In genomic region chr3:41033956-41034519, GRCh38 we compare ENCODE assay signal across 20 cellular contexts.
"Had no signal": no experiment of that assay in that cellular context is flagged by ENCODE, and none has a peak within 500 bp of the region (broad histone marks: within the 10 kb centered on the region; RNA-seq: fewer than 3 reads in every experiment).

No MANE protein-coding gene starts in this region.

- H3K4me2 ChIP-seq: smooth muscle cell had no signal

- H3K4me1 ChIP-seq: colonic mucosa, gastrocnemius medialis had no signal

- DNase-seq: activated CD4-positive, alpha-beta T cell treated with anti-CD3 and anti-CD28 coated beads, Interleukin-2, amount 50 U/mL, for 1 hour; activated CD4-positive, CD25-positive, alpha-beta regulatory T cell treated with anti-CD3 and anti-CD28 coated beads, Interleukin-2, amount 50 U/mL, for 72 hours; activated CD8-positive, alpha-beta memory T cell treated with anti-CD3 and anti-CD28 coated beads, Interleukin-2, amount 50 U/mL, for 4 hours; activated effector memory CD4-positive, alpha-beta T cell treated with anti-CD3 and anti-CD28 coated beads, Interleukin-2, amount 50 U/mL, for 16 hours; activated naive CD4-positive, alpha-beta T cell treated with anti-CD3 and anti-CD28 coated beads, Interleukin-2, amount 50 U/mL, for 16 hours; activated T-cell treated with anti-CD3 and anti-CD28 coated beads, Interleukin-2, amount 50 U/mL, for 48 hours; aorta; brain microvascular endothelial cell; colonic mucosa; erythroblast; gastrocnemius medialis; heart left ventricle; left cardiac atrium; naive thymus-derived CD8-positive, alpha-beta T cell; stimulated activated CD4-positive, alpha-beta T cell treated with anti-CD3 and anti-CD28 coated beads, Interleukin-4, amount 100 ng/mL, for 1 hour; stomach; trophoblast cell had no signal

- H3K79me2 ChIP-seq: parathyroid adenoma had no signal

- H3K9ac ChIP-seq: parathyroid adenoma had no signal

- H3K9me3 ChIP-seq: colonic mucosa, gastrocnemius medialis, heart left ventricle, stomach had no signal

- H2AFZ ChIP-seq: parathyroid adenoma had no signal

- H3K27me3 ChIP-seq: brain microvascular endothelial cell, colonic mucosa, gastrocnemius medialis, heart left ventricle, stomach had no signal

- H3K36me3 ChIP-seq: brain microvascular endothelial cell, colonic mucosa, gastrocnemius medialis, heart left ventricle, stomach had no signal

- H3K27ac ChIP-seq: brain microvascular endothelial cell, colonic mucosa, gastrocnemius medialis, heart left ventricle, parathyroid adenoma, stomach had no signal

- H3K4me3 ChIP-seq: colonic mucosa, gastrocnemius medialis, heart left ventricle, smooth muscle cell, stomach had no signal

- ATAC-seq: gastrocnemius medialis; heart left ventricle; left cardiac atrium; naive thymus-derived CD8-positive, alpha-beta T cell; sciatic nerve had no signal
